In the genomic region with DNA sequence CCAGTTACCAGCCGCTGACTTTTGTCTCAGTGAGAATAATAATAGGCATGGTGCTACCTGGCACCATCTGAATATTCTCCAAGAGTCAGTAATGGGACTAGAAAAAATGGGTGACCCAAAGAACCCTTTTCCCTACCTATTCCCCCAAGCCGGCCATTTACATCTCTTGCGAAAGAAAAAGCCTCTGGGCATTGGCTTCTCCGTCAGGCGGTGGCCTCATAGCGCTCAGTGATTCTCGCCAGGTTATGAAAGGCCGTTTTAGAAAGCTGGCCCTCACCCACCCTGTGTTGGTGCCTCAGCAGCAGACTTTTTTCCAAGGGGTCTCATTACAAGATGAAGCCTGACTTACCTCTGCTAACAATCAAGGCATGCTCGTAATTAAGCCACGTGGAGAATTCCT, we compare ENCODE assay signal across 8 cellular contexts. TPM values are rescaled to one million over a fixed set of nuclear protein-coding genes. Genes with fewer than 3 reads are reported as not detected.
A peak's percentile ranks its signal among the peaks of the same experiment; 100 is the strongest.
DNase-seq lines count a peak whose midpoint lies in the region; ATAC-seq and TF ChIP-seq lines count a peak whose summit lies in the region.

No MANE protein-coding gene starts in this region.

- H3K27ac ChIP-seq in psoas muscle, result no peak overlapping the region

- peak overlapping the region; percentile 57 for H3K4me3 ChIP-seq in psoas muscle

- H3K9me3 ChIP-seq in ES-I3 (ENCODE audit: control insufficient read depth, insufficient read depth, low read length) (no peaks in the 10 kb centered on the region), psoas muscle (no peaks in the 10 kb centered on the region)

- H3K4me1 ChIP-seq in ES-I3 (ENCODE audit: insufficient read depth, low read length), result peaks cover 6% of the 10 kb centered on the region; the same call in 1 of the 2 replicates
- H3K4me1 ChIP-seq in psoas muscle, result no peaks in the 10 kb centered on the region

- H3K27me3 ChIP-seq in psoas muscle (ENCODE audit: insufficient read depth in 3 of 3, low read length in 2 of 3), result peaks cover 0 to 41% (median 16%) of the 10 kb centered on the region in 3 donors

- H3K9ac ChIP-seq in ES-I3 (ENCODE audit: low read depth, low read length), result peak overlapping the region; percentile 81

- DNase-seq in SHP77 treated with DMSO at 0.1 percent for 48 hours (lab: John Stamatoyannopoulos, UW) (peak; percentile 76), fibroblast of peridontal ligament (ENCODE audit: extremely low read depth) (peak; percentile 5), psoas muscle (no peak), epidermal melanocyte (ENCODE audit: insufficient read length, low spot score) (no peak), NCI-H1092 treated with DMSO at 0.1 percent for 48 hours (lab: John Stamatoyannopoulos, UW) (no peak)
- no peak for DNase-seq in effector CD4-positive, alpha-beta T cell

- intact Hi-C loops in psoas muscle (cut with DNase I), result no loop called here

- WGBS in psoas muscle, 3 donors, result 13 to 23% (median 23%) methylated on average over 10 of the region's 10 CpGs

- H3K36me3 ChIP-seq in ES-I3 (ENCODE audit: insufficient read depth, low read length) (no peaks in the 10 kb centered on the region), psoas muscle (ENCODE audit: insufficient read depth in 1 of 2, low read depth in 1 of 2) (no peaks in the 10 kb centered on the region)

- no peak for TF ChIP-seq CTCF in psoas muscle (IDR thresholded peaks at IDR 0.05)

- ATAC-seq in psoas muscle, result no peak
- no peak for ATAC-seq in HG03159 (IDR thresholded peaks at IDR 0.05; ENCODE audit: unreplicated experiment)

RNA-seq across cellular contexts. Expression of a gene that starts 0.6 kb away (rescaled TPM):
- total RNA-seq in psoas muscle, result under 1 TPM in 1 of 4 donors, not detected in 3; 0.04 TPM
- polyA plus RNA-seq in psoas muscle, result under 1 TPM; 0.03 to 0.18 (median 0.08) TPM

Comparison
In these comparisons a context has a peak if more than half of its experiments do, and no peak if none do; other contexts are left out.
1. DNase-seq: peak in SHP77 treated with DMSO at 0.1 percent for 48 hours (single experiment) and fibroblast of peridontal ligament (single experiment); none in psoas muscle (0 of 2), effector CD4-positive, alpha-beta T cell (single experiment), epidermal melanocyte (single experiment) and NCI-H1092 treated with DMSO at 0.1 percent for 48 hours (single experiment).